Comparison of ENCODE assay signal across 1 cellular context in the genomic region with DNA sequence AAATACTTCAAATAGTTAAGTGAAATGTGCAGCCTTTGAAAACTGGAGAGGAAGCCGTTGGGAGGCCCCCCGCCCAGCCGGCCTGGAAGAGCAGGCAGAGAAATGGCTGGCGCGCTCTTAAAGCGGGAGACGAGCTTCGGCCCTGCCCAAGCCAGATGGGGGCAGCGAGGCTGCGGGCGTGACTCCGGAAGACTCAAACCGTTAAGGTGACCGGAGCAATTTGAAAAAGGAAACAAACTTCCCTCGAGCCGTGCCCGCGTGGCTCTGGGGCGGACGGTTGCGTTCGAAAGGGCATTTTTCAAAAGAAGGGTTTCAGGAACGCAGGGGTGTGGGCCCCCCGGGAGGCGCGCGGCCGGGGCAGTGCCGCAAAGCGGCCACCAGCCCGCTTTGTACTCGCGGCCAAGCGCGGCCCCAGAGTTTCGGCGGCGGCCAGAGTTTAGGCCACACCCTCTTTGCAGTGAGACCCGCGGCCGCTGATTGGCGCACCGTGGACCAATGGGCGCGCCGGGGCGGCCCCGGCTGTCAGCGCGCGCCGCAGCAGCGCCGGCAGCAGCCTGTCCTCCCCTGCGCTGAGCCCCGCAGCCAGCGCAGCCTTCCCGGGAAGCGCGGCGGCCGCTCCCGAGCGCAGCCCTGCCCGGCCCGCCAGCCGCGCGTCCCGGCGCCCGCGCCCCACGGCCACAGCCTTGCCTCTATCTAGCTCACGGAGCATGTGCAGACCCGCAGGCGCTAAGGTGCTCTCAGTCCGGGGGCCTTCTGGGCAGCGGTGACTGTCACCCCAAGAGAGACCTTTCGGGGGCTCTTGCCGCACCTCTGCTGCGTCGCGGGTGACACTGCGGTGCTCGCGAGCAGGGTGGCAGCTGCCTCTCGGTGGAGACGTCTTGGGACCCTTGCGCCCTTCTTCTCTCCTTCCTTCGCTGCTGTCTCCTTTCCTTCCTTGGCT.
A peak's percentile ranks its signal among the peaks of the same experiment; 100 is the strongest.
TF ChIP-seq lines count a peak whose summit lies in the region.

Gene NAV2 (plus strand): TSS at position 557 of the 940 bp plus-strand sequence. CDS start 859 bp downstream, outside the sequence.

TF ChIP-seq in K562, 482 proteins besides CTCF, POLR2A, EP300 and RAD21 (continued from another document and continues in another):
- TF ChIP-seq CUX1 (CRISPR knock-in tag; IDR thresholded peaks at IDR 0.05) = 0 out of 2 replicates have a peak, but pooled peaks have one; percentile 47
- TF ChIP-seq MEIS2 (IDR thresholded peaks at IDR 0.05; ENCODE audit: partially characterized antibody) = peak; percentile 63
- peak in 1 of 2 experiments; percentile 30; a peak in 1 of 4 replicates for TF ChIP-seq RCOR1 (IDR thresholded peaks at IDR 0.05; ENCODE audit: borderline replicate concordance in 1 of 2, low read depth in 2 of 2, low read length in 2 of 2)
- TF ChIP-seq ATF1 (CRISPR knock-in tag; IDR thresholded peaks at IDR 0.05) = no peak
- peak; percentile 57 for TF ChIP-seq ATF1 (tag; IDR thresholded peaks at IDR 0.05)
- TF ChIP-seq IRF1 (CRISPR knock-in tag; IDR thresholded peaks at IDR 0.05; ENCODE audit: borderline replicate concordance) = 0 out of 2 replicates have a peak, but pooled peaks have one; percentile 60
- TF ChIP-seq NR3C1 (CRISPR knock-in tag; IDR thresholded peaks at IDR 0.05) = peak; percentile 85; the same call in 1 of the 2 replicates
- TF ChIP-seq SIN3A (IDR thresholded peaks at IDR 0.05; ENCODE audit: borderline replicate concordance in 2 of 2, control insufficient read depth in 1 of 2, low read depth in 2 of 2, low read length in 2 of 2) = no peak
- no peak for TF ChIP-seq SP2 (IDR thresholded peaks at IDR 0.05; ENCODE audit: extremely low read depth, low read depth, low read length, poor library complexity, severe bottlenecking)
- peak; percentile 28; the same call in 1 of the 2 replicates for TF ChIP-seq CBFB (CRISPR knock-in tag; IDR thresholded peaks at IDR 0.05)
- TF ChIP-seq, protein P1, sequence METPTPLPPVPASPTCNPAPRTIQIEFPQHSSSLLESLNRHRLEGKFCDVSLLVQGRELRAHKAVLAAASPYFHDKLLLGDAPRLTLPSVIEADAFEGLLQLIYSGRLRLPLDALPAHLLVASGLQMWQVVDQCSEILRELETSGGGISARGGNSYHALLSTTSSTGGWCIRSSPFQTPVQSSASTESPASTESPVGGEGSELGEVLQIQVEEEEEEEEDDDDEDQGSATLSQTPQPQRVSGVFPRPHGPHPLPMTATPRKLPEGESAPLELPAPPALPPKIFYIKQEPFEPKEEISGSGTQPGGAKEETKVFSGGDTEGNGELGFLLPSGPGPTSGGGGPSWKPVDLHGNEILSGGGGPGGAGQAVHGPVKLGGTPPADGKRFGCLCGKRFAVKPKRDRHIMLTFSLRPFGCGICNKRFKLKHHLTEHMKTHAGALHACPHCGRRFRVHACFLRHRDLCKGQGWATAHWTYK (CRISPR knock-in tag; IDR thresholded peaks at IDR 0.05) = peak; percentile 33; the same call in 1 of the 2 replicates
- TF ChIP-seq RNF2 (IDR thresholded peaks at IDR 0.05) = peak; percentile 64
- peak; percentile 41 for TF ChIP-seq FIP1L1 (IDR thresholded peaks at IDR 0.05; ENCODE audit: low read depth, low read length, poor library complexity, severe bottlenecking)
- 0 out of 2 replicates have a peak, but pooled peaks have one; percentile 40 for TF ChIP-seq ARID4B (CRISPR knock-in tag; IDR thresholded peaks at IDR 0.05)
- peak in 1 of 2 experiments; percentile 70; a peak in 1 of 3 replicates for TF ChIP-seq CBX3 (IDR thresholded peaks at IDR 0.05; ENCODE audit: borderline replicate concordance in 1 of 2, low read length in 2 of 2)
- no peak for TF ChIP-seq RBBP5 (IDR thresholded peaks at IDR 0.05; ENCODE audit: borderline replicate concordance, insufficient read depth, low read length, poor library complexity, severe bottlenecking)
- TF ChIP-seq ZNF184 (CRISPR knock-in tag; IDR thresholded peaks at IDR 0.05) = no peak
- no peak for TF ChIP-seq HEY1 (CRISPR knock-in tag; IDR thresholded peaks at IDR 0.05; ENCODE audit: borderline replicate concordance)
- peak; percentile 83 for TF ChIP-seq E2F3 (CRISPR knock-in tag; IDR thresholded peaks at IDR 0.05)
- TF ChIP-seq ZBTB5 (IDR thresholded peaks at IDR 0.05) = no peak
- TF ChIP-seq CBX1 (IDR thresholded peaks at IDR 0.05; ENCODE audit: low read depth) = peak; percentile 47; the same call in 1 of the 2 replicates
- TF ChIP-seq KDM2B (CRISPR knock-in tag; IDR thresholded peaks at IDR 0.05) = peak; percentile 77; the same call in 1 of the 2 replicates
- peak; percentile 52 to 80; a peak in 3 of 4 replicates for TF ChIP-seq MAZ (CRISPR knock-in tag; conservative IDR thresholded peaks at IDR 0.05 in 1 of 2, IDR thresholded peaks at IDR 0.05 in 1 of 2)
- peak; percentile 79 for TF ChIP-seq ZFX (CRISPR knock-in tag; IDR thresholded peaks at IDR 0.05)
- peak; percentile 73 to 90 for TF ChIP-seq E2F6 (IDR thresholded peaks at IDR 0.05; ENCODE audit: borderline replicate concordance in 1 of 2, extremely low read depth in 1 of 2, insufficient read depth in 1 of 2, insufficient read length in 1 of 2, low read depth in 1 of 2, low read length in 1 of 2, poor library complexity in 1 of 2, severe bottlenecking in 1 of 2)
- no peak for TF ChIP-seq RUNX1 (IDR thresholded peaks at IDR 0.05; ENCODE audit: low read depth)
- TF ChIP-seq SOX6 (IDR thresholded peaks at IDR 0.05) = peak; percentile 30
- peak; percentile 66; the same call in 1 of the 2 replicates for TF ChIP-seq MTA3 (IDR thresholded peaks at IDR 0.05; ENCODE audit: borderline replicate concordance)
- 0 out of 2 replicates have a peak, but pooled peaks have one; percentile 8 for TF ChIP-seq JUND (IDR thresholded peaks at IDR 0.05; ENCODE audit: borderline replicate concordance, low read depth, low read length)
- no peak; the same call in 2 of the 3 replicates for TF ChIP-seq JUND (tag; IDR thresholded peaks at IDR 0.05; ENCODE audit: borderline replicate concordance, low read depth, low read length)
- no peak for TF ChIP-seq SAFB2 (IDR thresholded peaks at IDR 0.05; ENCODE audit: borderline replicate concordance, low read depth, low read length, severe bottlenecking)
